Comparison of ENCODE assay signal across 2 cellular contexts in genomic region chr14:91417134-91417982, GRCh38.
A peak's percentile ranks its signal among the peaks of the same experiment; 100 is the strongest.
TF ChIP-seq lines count a peak whose summit lies in the region.

TSS of gene CCDC88C (minus strand) at chr14:91417820. CDS start at chr14:91417690, 130 bp downstream.

TF ChIP-seq in Ishikawa, 13 proteins besides CTCF, POLR2A, EP300 and RAD21 (continued from another document):
- TF ChIP-seq REST (IDR thresholded peaks at IDR 0.05; ENCODE audit: low read depth) (no peak), ZBTB7A (IDR thresholded peaks at IDR 0.05; ENCODE audit: low read depth) (peak; percentile 52), YY1 (IDR thresholded peaks at IDR 0.05; ENCODE audit: low read depth) (no peak), CREB1 (IDR thresholded peaks at IDR 0.05; ENCODE audit: low read depth) (no peak)

TF ChIP-seq in SK-N-SH, 30 proteins besides CTCF, POLR2A, EP300 and RAD21 (continued from another document):
- TF ChIP-seq ZBTB33 (IDR thresholded peaks at IDR 0.05; ENCODE audit: borderline replicate concordance, low read depth) (no peak), YY1 (IDR thresholded peaks at IDR 0.05; ENCODE audit: low read depth) (no peak), PBX3 (IDR thresholded peaks at IDR 0.05) (no peak), MXI1 (IDR thresholded peaks at IDR 0.05; ENCODE audit: low read depth, low read length) (no peak), RFX5 (IDR thresholded peaks at IDR 0.05; ENCODE audit: low read length) (no peak), TAF1 (IDR thresholded peaks at IDR 0.05; ENCODE audit: borderline replicate concordance, low read depth, low read length) (no peak), TEAD4 (IDR thresholded peaks at IDR 0.05; ENCODE audit: borderline replicate concordance, insufficient read depth) (no peak), RXRA (IDR thresholded peaks at IDR 0.05; ENCODE audit: borderline replicate concordance, low read depth) (no peak), IRF3 (IDR thresholded peaks at IDR 0.05; ENCODE audit: low read depth, low read length) (no peak), NFIC (IDR thresholded peaks at IDR 0.05; ENCODE audit: borderline replicate concordance) (no peak), MEF2A (IDR thresholded peaks at IDR 0.05; ENCODE audit: borderline replicate concordance, low read depth) (no peak), JUND (IDR thresholded peaks at IDR 0.05) (no peak), GATA2 (CRISPR knock-in tag; IDR thresholded peaks at IDR 0.05) (no peak), FOXJ3 (CRISPR knock-in tag; IDR thresholded peaks at IDR 0.05) (no peak), GABPA (IDR thresholded peaks at IDR 0.05; ENCODE audit: low read depth) (no peak), CHD2 (IDR thresholded peaks at IDR 0.05; ENCODE audit: low read length, partially characterized antibody) (no peak)
- TF ChIP-seq, protein P1, sequence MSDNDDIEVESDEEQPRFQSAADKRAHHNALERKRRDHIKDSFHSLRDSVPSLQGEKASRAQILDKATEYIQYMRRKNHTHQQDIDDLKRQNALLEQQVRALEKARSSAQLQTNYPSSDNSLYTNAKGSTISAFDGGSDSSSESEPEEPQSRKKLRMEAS (IDR thresholded peaks at IDR 0.05; ENCODE audit: low read depth) = no peak
- TF ChIP-seq, protein P2, sequence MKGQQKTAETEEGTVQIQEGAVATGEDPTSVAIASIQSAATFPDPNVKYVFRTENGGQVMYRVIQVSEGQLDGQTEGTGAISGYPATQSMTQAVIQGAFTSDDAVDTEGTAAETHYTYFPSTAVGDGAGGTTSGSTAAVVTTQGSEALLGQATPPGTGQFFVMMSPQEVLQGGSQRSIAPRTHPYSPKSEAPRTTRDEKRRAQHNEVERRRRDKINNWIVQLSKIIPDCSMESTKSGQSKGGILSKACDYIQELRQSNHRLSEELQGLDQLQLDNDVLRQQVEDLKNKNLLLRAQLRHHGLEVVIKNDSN (IDR thresholded peaks at IDR 0.05; ENCODE audit: borderline replicate concordance, low read depth) = no peak
- TF ChIP-seq, protein P3, sequence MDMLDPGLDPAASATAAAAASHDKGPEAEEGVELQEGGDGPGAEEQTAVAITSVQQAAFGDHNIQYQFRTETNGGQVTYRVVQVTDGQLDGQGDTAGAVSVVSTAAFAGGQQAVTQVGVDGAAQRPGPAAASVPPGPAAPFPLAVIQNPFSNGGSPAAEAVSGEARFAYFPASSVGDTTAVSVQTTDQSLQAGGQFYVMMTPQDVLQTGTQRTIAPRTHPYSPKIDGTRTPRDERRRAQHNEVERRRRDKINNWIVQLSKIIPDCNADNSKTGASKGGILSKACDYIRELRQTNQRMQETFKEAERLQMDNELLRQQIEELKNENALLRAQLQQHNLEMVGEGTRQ (IDR thresholded peaks at IDR 0.05; ENCODE audit: borderline replicate concordance, low read depth, low read length) = no peak
